Comparison of ENCODE assay signal across 10 cellular contexts in genomic region chr15:45157974-45158373, GRCh38. TPM values are rescaled to one million over a fixed set of nuclear protein-coding genes. Genes with fewer than 3 reads are reported as not detected.
DNase-seq lines count a peak whose midpoint lies in the region; ATAC-seq and TF ChIP-seq lines count a peak whose summit lies in the region.
"Had no signal": no experiment of that assay in that cellular context is flagged by ENCODE, and none has a peak within 500 bp of the region (broad histone marks: within the 10 kb centered on the region; RNA-seq: fewer than 3 reads in every experiment).

No MANE protein-coding gene starts in this region.

- H3K9me3 Mint-ChIP-seq in neural progenitor cell, result peaks cover 2% of the 10 kb centered on the region
- H3K9me3 Mint-ChIP-seq in activated T-helper 1 cell treated with anti-CD3 and anti-CD28 coated beads, Interleukin-12 subunit alpha, Interleukin-12 subunit beta, Interleukin-2, Interleukin-4 antibody, amounts not matched to agents 30 ng/mL and 10 ng/mL and 1 ng/mL, durations not matched to agents 14 hours and 24 hours and 36 hours, result no peaks in the 10 kb centered on the region

- H3K4me3 ChIP-seq in neural progenitor cell, result no peak overlapping the region

- TF ChIP-seq CTCF in RWPE1 (conservative IDR thresholded peaks at IDR 0.05; ENCODE audit: low read depth) (no peak), neural progenitor cell (IDR thresholded peaks at IDR 0.05) (no peak)

- CTCF ChIA-PET in RWPE1 (lab: Yijun Ruan, JAX), result interaction anchor here (1.1 to 1.4 kb wide), 4 partner anchors 28 to 48 kb away, joined by 3 to 6 read pairs (median 5); partner anchors contain the start of genes DUOX1 and DUOXA1

- no peaks in the 10 kb centered on the region for H3K27me3 ChIP-seq in neural progenitor cell

- H3K4me1 Mint-ChIP-seq in neural progenitor cell, result peaks cover 37% of the 10 kb centered on the region
- H3K4me1 Mint-ChIP-seq in activated T-helper 1 cell treated with anti-CD3 and anti-CD28 coated beads, Interleukin-12 subunit alpha, Interleukin-12 subunit beta, Interleukin-2, Interleukin-4 antibody, amounts not matched to agents 30 ng/mL and 10 ng/mL and 1 ng/mL, durations not matched to agents 14 hours and 24 hours and 36 hours (ENCODE audit: low read depth), result peaks cover 13% of the 10 kb centered on the region

- H3K9ac ChIP-seq in neural progenitor cell, result no peak overlapping the region

- POLR2A ChIA-PET in RWPE1 (lab: Yijun Ruan, JAX; ENCODE audit: low non-redundant PET), result no interaction called here

- no peaks in the 10 kb centered on the region for H3K36me3 ChIP-seq in neural progenitor cell

- H3K79me2 ChIP-seq in neural progenitor cell (ENCODE audit: low read depth), result no peaks in the 10 kb centered on the region

- H3K27ac Mint-ChIP-seq in neural progenitor cell, result peak overlapping the region; percentile 29
- H3K27ac Mint-ChIP-seq in activated T-helper 1 cell treated with anti-CD3 and anti-CD28 coated beads, Interleukin-12 subunit alpha, Interleukin-12 subunit beta, Interleukin-2, Interleukin-4 antibody, amounts not matched to agents 30 ng/mL and 10 ng/mL and 1 ng/mL, durations not matched to agents 14 hours and 24 hours and 36 hours, result no peak overlapping the region

- no peaks in the 10 kb centered on the region for H3F3A ChIP-seq in neural progenitor cell (ENCODE audit: low read depth)

- H3K27ac ChIP-seq in RWPE1 (peak overlapping the region; percentile 80), neural progenitor cell (no peak overlapping the region)

- H3K9me3 ChIP-seq in neural progenitor cell (ENCODE audit: low read depth), result no peaks in the 10 kb centered on the region

- no peak overlapping the region for H3K4me2 ChIP-seq in neural progenitor cell

- peaks cover 12% of the 10 kb centered on the region for H3K4me1 ChIP-seq in neural progenitor cell

- H4K20me1 ChIP-seq in neural progenitor cell (ENCODE audit: low read depth), result no peaks in the 10 kb centered on the region

- DNase-seq in ELR (ENCODE audit: low read depth) (peak; percentile 88), RWPE1 (ENCODE audit: low spot score) (peak; percentile 85), neural progenitor cell (ENCODE audit: low spot score) (peak; percentile 52), KBM-7 (no peak)
- DNase-seq in activated T-helper 1 cell treated with anti-CD3 and anti-CD28 coated beads, Interleukin-12 subunit alpha, Interleukin-12 subunit beta, Interleukin-2, Interleukin-4 antibody, amounts not matched to agents 30 ng/mL and 10 ng/mL and 1 ng/mL, durations not matched to agents 14 hours and 24 hours and 36 hours (ENCODE audit: low spot score), result no peak
- DNase-seq: Karpas-422, left colon had no signal

- intact Hi-C loops in activated T-helper 1 cell treated with anti-CD3 and anti-CD28 coated beads, Interleukin-12 subunit alpha, Interleukin-12 subunit beta, Interleukin-2, Interleukin-4 antibody, amounts not matched to agents 30 ng/mL and 10 ng/mL and 1 ng/mL, durations not matched to agents 14 hours and 24 hours and 36 hours (cut with micrococcal nuclease), result no loop called here

- H3K27me3 Mint-ChIP-seq in neural progenitor cell (ENCODE audit: insufficient read depth, low read depth), result peaks cover 10% of the 10 kb centered on the region
- no peaks in the 10 kb centered on the region for H3K27me3 Mint-ChIP-seq in activated T-helper 1 cell treated with anti-CD3 and anti-CD28 coated beads, Interleukin-12 subunit alpha, Interleukin-12 subunit beta, Interleukin-2, Interleukin-4 antibody, amounts not matched to agents 30 ng/mL and 10 ng/mL and 1 ng/mL, durations not matched to agents 14 hours and 24 hours and 36 hours (ENCODE audit: insufficient read depth)

- ATAC-seq in esophagus mucosa (peak; percentile 75), GM21528 (IDR thresholded peaks at IDR 0.05; ENCODE audit: low FRiP score, unreplicated experiment) (no peak), GM18873 (IDR thresholded peaks at IDR 0.05; ENCODE audit: low FRiP score, unreplicated experiment) (no peak)
- ATAC-seq: left colon had no signal

- peaks cover 1% of the 10 kb centered on the region for H3K36me3 Mint-ChIP-seq in neural progenitor cell
- peaks cover 2% of the 10 kb centered on the region for H3K36me3 Mint-ChIP-seq in activated T-helper 1 cell treated with anti-CD3 and anti-CD28 coated beads, Interleukin-12 subunit alpha, Interleukin-12 subunit beta, Interleukin-2, Interleukin-4 antibody, amounts not matched to agents 30 ng/mL and 10 ng/mL and 1 ng/mL, durations not matched to agents 14 hours and 24 hours and 36 hours (ENCODE audit: low read depth)

- H3K4me3 Mint-ChIP-seq in neural progenitor cell, result no peak overlapping the region
- no peak overlapping the region for H3K4me3 Mint-ChIP-seq in activated T-helper 1 cell treated with anti-CD3 and anti-CD28 coated beads, Interleukin-12 subunit alpha, Interleukin-12 subunit beta, Interleukin-2, Interleukin-4 antibody, amounts not matched to agents 30 ng/mL and 10 ng/mL and 1 ng/mL, durations not matched to agents 14 hours and 24 hours and 36 hours

- no peak overlapping the region for H2AFZ ChIP-seq in neural progenitor cell (replicated peaks)

- in situ Hi-C loops in KBM-7 (cut with MboI; ENCODE audit: low pct_unique_long_range_greater_than_20kb, low sequenced_read_pairs), result loop anchor here (25.0 kb wide), 1 partner anchor 454 kb away; no protein-coding TSS in a partner anchor

RNA-seq across cellular contexts. Expression of gene DUOX1, which starts 28.2 kb away (rescaled TPM):
- total RNA-seq in esophagus mucosa (114 TPM), neural progenitor cell (ENCODE audit: low replicate concordance) (0.09 and 0.30 TPM in 2 replicates)
- 0.10 and 0.13 TPM in 2 replicates for total RNA-seq in activated T-helper 1 cell treated with anti-CD3 and anti-CD28 coated beads, Interleukin-12 subunit alpha, Interleukin-12 subunit beta, Interleukin-2, Interleukin-4 antibody, amounts not matched to agents 30 ng/mL and 10 ng/mL and 1 ng/mL, durations not matched to agents 14 hours and 24 hours and 36 hours

RNA-seq across cellular contexts. Expression of gene DUOXA1, which starts 28.3 kb away (rescaled TPM):
- total RNA-seq in esophagus mucosa, result 131 TPM
- not detected in 2 replicates for total RNA-seq in neural progenitor cell (ENCODE audit: low replicate concordance)
- total RNA-seq in activated T-helper 1 cell treated with anti-CD3 and anti-CD28 coated beads, Interleukin-12 subunit alpha, Interleukin-12 subunit beta, Interleukin-2, Interleukin-4 antibody, amounts not matched to agents 30 ng/mL and 10 ng/mL and 1 ng/mL, durations not matched to agents 14 hours and 24 hours and 36 hours, result 0.37 TPM in 1 of 2 replicates, not detected in the other

RNA-seq across cellular contexts. Expression of gene SHF, which starts 29.8 kb away (rescaled TPM):
- 1.6 TPM for total RNA-seq in esophagus mucosa
- total RNA-seq in neural progenitor cell (ENCODE audit: low replicate concordance), result 32.2 and 53.7 TPM in 2 replicates
- total RNA-seq in activated T-helper 1 cell treated with anti-CD3 and anti-CD28 coated beads, Interleukin-12 subunit alpha, Interleukin-12 subunit beta, Interleukin-2, Interleukin-4 antibody, amounts not matched to agents 30 ng/mL and 10 ng/mL and 1 ng/mL, durations not matched to agents 14 hours and 24 hours and 36 hours, result 14.5 and 16.3 TPM in 2 replicates

RNA-seq across cellular contexts. Expression of gene DUOXA2, which starts 43.8 kb away (rescaled TPM):
- total RNA-seq in esophagus mucosa, result 10.4 TPM
- total RNA-seq in neural progenitor cell (ENCODE audit: low replicate concordance), result not detected in 2 replicates
- total RNA-seq in activated T-helper 1 cell treated with anti-CD3 and anti-CD28 coated beads, Interleukin-12 subunit alpha, Interleukin-12 subunit beta, Interleukin-2, Interleukin-4 antibody, amounts not matched to agents 30 ng/mL and 10 ng/mL and 1 ng/mL, durations not matched to agents 14 hours and 24 hours and 36 hours, result not detected in 2 replicates

RNA-seq across cellular contexts. Expression of gene DUOX2, which starts 44.0 kb away (rescaled TPM):
- total RNA-seq in esophagus mucosa (29.3 TPM), neural progenitor cell (ENCODE audit: low replicate concordance) (not detected in 2 replicates)
- not detected in 2 replicates for total RNA-seq in activated T-helper 1 cell treated with anti-CD3 and anti-CD28 coated beads, Interleukin-12 subunit alpha, Interleukin-12 subunit beta, Interleukin-2, Interleukin-4 antibody, amounts not matched to agents 30 ng/mL and 10 ng/mL and 1 ng/mL, durations not matched to agents 14 hours and 24 hours and 36 hours

Comparison
In these comparisons a context has a peak if more than half of its experiments do, and no peak if none do; other contexts are left out.
1. DNase-seq: peak in ELR (single experiment), RWPE1 (single experiment) and neural progenitor cell (single experiment); none in activated T-helper 1 cell treated with anti-CD3 and anti-CD28 coated beads, Interleukin-12 subunit alpha, Interleukin-12 subunit beta, Interleukin-2, Interleukin-4 antibody, amounts not matched to agents 30 ng/mL and 10 ng/mL and 1 ng/mL, durations not matched to agents 14 hours and 24 hours and 36 hours (single experiment) and KBM-7 (single experiment).
2. RNA of gene DUOX1, which starts 28.2 kb away (total RNA-seq): 114 TPM in esophagus mucosa (single experiment); 0.09 to 0.30 TPM in neural progenitor cell and 0.10 to 0.13 TPM in activated T-helper 1 cell treated with anti-CD3 and anti-CD28 coated beads, Interleukin-12 subunit alpha, Interleukin-12 subunit beta, Interleukin-2, Interleukin-4 antibody, amounts not matched to agents 30 ng/mL and 10 ng/mL and 1 ng/mL, durations not matched to agents 14 hours and 24 hours and 36 hours; every median in the first group is over 10 times any median in the second.
3. RNA of gene DUOXA1, which starts 28.3 kb away (total RNA-seq): 131 TPM in esophagus mucosa (single experiment); not detected in neural progenitor cell and 0.37 TPM in activated T-helper 1 cell treated with anti-CD3 and anti-CD28 coated beads, Interleukin-12 subunit alpha, Interleukin-12 subunit beta, Interleukin-2, Interleukin-4 antibody, amounts not matched to agents 30 ng/mL and 10 ng/mL and 1 ng/mL, durations not matched to agents 14 hours and 24 hours and 36 hours; every median in the first group is over 10 times any median in the second.